ENCODE assay signal across 36 cellular contexts in the genomic region with DNA sequence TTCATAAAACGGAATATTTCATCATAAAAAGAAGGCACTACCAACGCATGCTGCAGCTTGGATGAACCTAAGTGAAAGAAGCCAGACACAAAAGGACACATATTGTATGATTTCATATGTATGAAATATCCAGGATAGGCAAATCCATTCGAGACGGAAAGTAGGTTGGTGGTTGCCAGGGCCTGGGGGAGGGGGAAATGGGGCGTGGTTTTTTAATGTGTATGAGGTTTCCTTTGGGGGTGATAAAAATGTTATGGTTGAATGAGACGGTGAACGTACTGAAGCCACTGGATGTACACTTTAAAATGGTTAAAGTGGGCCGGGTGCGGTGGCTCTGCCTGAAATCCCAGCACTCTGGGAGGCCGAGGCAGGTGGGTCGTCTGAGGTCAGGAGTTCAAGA. TPM values are rescaled to one million over a fixed set of nuclear protein-coding genes. Genes with fewer than 3 reads are reported as not detected.
A peak's percentile ranks its signal among the peaks of the same experiment; 100 is the strongest.
DNase-seq lines count a peak whose midpoint lies in the region; ATAC-seq, FAIRE-seq and TF ChIP-seq lines count a peak whose summit lies in the region.
"Had no signal": no experiment of that assay in that cellular context is flagged by ENCODE, and none has a peak within 500 bp of the region (broad histone marks: within the 10 kb centered on the region; RNA-seq: fewer than 3 reads in every experiment).

No MANE protein-coding gene starts in this region.

- TF ChIP-seq POLR2A in GM12878 (IDR thresholded peaks at IDR 0.05; ENCODE audit: low read depth, low read length), result no peak

- H3K4me3 ChIP-seq in GM12878, result no peak overlapping the region
- H3K4me3 ChIP-seq: adrenal gland, left ventricle myocardium inferior, SK-N-MC, transverse colon had no signal

- peak overlapping the region; percentile 0 for H3K4me3 Mint-ChIP-seq in T-helper 2 cell treated with Interferon-gamma antibody and Interleukin-4, amounts not matched to agents 5 μg/mL and 100 μg/mL, for 36 hours
- no peak overlapping the region for H3K4me3 Mint-ChIP-seq in stimulated activated naive B cell treated with anti-CD40 and anti-IgM and Interleukin-4, amounts not matched to agents 10 μg/mL and 1 μg/mL and 100 μg/mL, for 72 hours
- H3K4me3 Mint-ChIP-seq: activated CD4-positive, alpha-beta memory T cell treated with anti-CD3 and anti-CD28 coated beads, Interleukin-2, amount 10 ng/mL, durations not matched to agents 7 days and 5 days; activated T-cell treated with anti-CD3 and anti-CD28 coated beads, Interleukin-2, amount 50 U/mL, for 4 hours; dendritic cell treated with granulocyte-macrophage colony-stimulating factor and Interleukin-4, amounts not matched to agents 40 ng/mL and 50 ng/mL, for 4 days; H9; T-helper 1 cell treated with Interleukin-12 subunit alpha and Interleukin-12 subunit beta and Interleukin-4 antibody, amounts not matched to agents 30 μg/mL and 1 μg/mL, for 36 hours had no signal

- TF ChIP-seq EP300 in GM12878 (IDR thresholded peaks at IDR 0.05; ENCODE audit: borderline replicate concordance in 1 of 2, control insufficient read depth in 1 of 2, low read depth in 2 of 2, low read length in 2 of 2), result no peak

- no peak for FAIRE-seq in GM12878 (lab: Jason Lieb, UNC)

- CTCF ChIA-PET in GM12878 (lab: Yijun Ruan, JAX), result interaction anchor here (0.8 to 4.8 kb wide), 8 partner anchors 9 to 56 kb away, joined by 4 to 71 read pairs (median 10); partner anchors contain the start of gene GPR55

- ATAC-seq in GM12878 (peak; percentile 1; the same call in 1 of the 3 replicates), HG02981 (IDR thresholded peaks at IDR 0.05; ENCODE audit: unreplicated experiment) (no peak)
- no peak for ATAC-seq in stimulated activated naive B cell treated with anti-CD40 and anti-IgM and Interleukin-4, amounts not matched to agents 10 μg/mL and 1 μg/mL and 100 μg/mL, for 72 hours (replicated peaks)
- ATAC-seq: activated T-cell treated with anti-CD3 and anti-CD28 coated beads, Interleukin-2, amount 50 U/mL, for 4 hours; esophagus mucosa; PC-3; right cardiac atrium had no signal

- intact Hi-C loops in GM12878 (cut with micrococcal nuclease; ENCODE audit: unreplicated experiment), result loop anchor here (10.0 kb wide), 1 partner anchor 311 kb away; no protein-coding TSS in a partner anchor

- peaks cover 3% of the 10 kb centered on the region for H3K9me3 Mint-ChIP-seq in T-helper 2 cell treated with Interferon-gamma antibody and Interleukin-4, amounts not matched to agents 5 μg/mL and 100 μg/mL, for 36 hours
- no peaks in the 10 kb centered on the region for H3K9me3 Mint-ChIP-seq in stimulated activated naive B cell treated with anti-CD40 and anti-IgM and Interleukin-4, amounts not matched to agents 10 μg/mL and 1 μg/mL and 100 μg/mL, for 72 hours
- H3K9me3 Mint-ChIP-seq: activated CD4-positive, alpha-beta memory T cell treated with anti-CD3 and anti-CD28 coated beads, Interleukin-2, amount 10 ng/mL, durations not matched to agents 7 days and 5 days; dendritic cell treated with granulocyte-macrophage colony-stimulating factor and Interleukin-4, amounts not matched to agents 40 ng/mL and 50 ng/mL, for 4 days; T-helper 1 cell treated with Interleukin-12 subunit alpha and Interleukin-12 subunit beta and Interleukin-4 antibody, amounts not matched to agents 30 μg/mL and 1 μg/mL, for 36 hours had no signal

- H3K27ac ChIP-seq in GM12878 (ENCODE audit: control insufficient read depth, insufficient read depth), result peak overlapping the region; percentile 97
- H3K27ac ChIP-seq: 22Rv1, adrenal gland, left ventricle myocardium inferior, SK-N-MC, transverse colon had no signal

- H3K4me2 ChIP-seq in GM12878 (ENCODE audit: control insufficient read depth, insufficient read depth), result peak overlapping the region; percentile 73

- H2AFZ ChIP-seq in GM12878 (ENCODE audit: control insufficient read depth, low read depth, low read length), result no peak overlapping the region

- peaks cover 36% of the 10 kb centered on the region for H3K27me3 Mint-ChIP-seq in T-helper 2 cell treated with Interferon-gamma antibody and Interleukin-4, amounts not matched to agents 5 μg/mL and 100 μg/mL, for 36 hours (ENCODE audit: low read depth)
- peaks cover 7 to 14% of the 10 kb centered on the region in 2 donors for H3K27me3 Mint-ChIP-seq in stimulated activated naive B cell treated with anti-CD40 and anti-IgM and Interleukin-4, amounts not matched to agents 10 μg/mL and 1 μg/mL and 100 μg/mL, for 72 hours

- peak overlapping the region; percentile 76 for H3K9ac ChIP-seq in GM12878 (ENCODE audit: control insufficient read depth, insufficient read depth, low read length)
- H3K9ac ChIP-seq: KMS-11 had no signal

- no TSS peak for BruUV-seq in GM12878 (replicated peaks; lab: Mats Ljungman, UMichigan)

- TF ChIP-seq CTCF in GM12878 (IDR thresholded peaks at IDR 0.05 in 2 of 3, conservative IDR thresholded peaks at IDR 0.05 in 1 of 3; ENCODE audit: control insufficient read depth in 2 of 3, extremely low read depth in 1 of 3, insufficient read depth in 1 of 3, low read depth in 3 of 3, low read length in 3 of 3), result no peak

- in situ Hi-C loops in GM12878 (cut with MboI), result no loop called here
- in situ Hi-C loops in G401 (cut with HindIII; ENCODE audit: low sequenced_read_pairs), result no loop called here

- no peak for TF ChIP-seq RAD21 in GM12878 (IDR thresholded peaks at IDR 0.05; ENCODE audit: insufficient read depth, low read depth, low read length)

- no peaks in the 10 kb centered on the region for H3K9me3 ChIP-seq in GM12878 (replicated peaks; ENCODE audit: control insufficient read depth, insufficient read depth, low read length)
- H3K9me3 ChIP-seq: adrenal gland, left ventricle myocardium inferior, transverse colon had no signal

- SMC1A ChIA-PET in GM12878 (lab: Charles Lee; ENCODE audit: uncharacterized antibody, unreplicated experiment), result interaction anchor here (1.2 to 16.2 kb wide), 5 partner anchors 8 to 73 kb away, joined by 3 to 266 read pairs (median 45); partner anchors contain the start of gene GPR55

- H3K27ac Mint-ChIP-seq in T-helper 2 cell treated with Interferon-gamma antibody and Interleukin-4, amounts not matched to agents 5 μg/mL and 100 μg/mL, for 36 hours, result no peak overlapping the region
- H3K27ac Mint-ChIP-seq in stimulated activated naive B cell treated with anti-CD40 and anti-IgM and Interleukin-4, amounts not matched to agents 10 μg/mL and 1 μg/mL and 100 μg/mL, for 72 hours, result peak overlapping the region; percentile 3
- H3K27ac Mint-ChIP-seq: activated CD4-positive, alpha-beta memory T cell treated with anti-CD3 and anti-CD28 coated beads, Interleukin-2, amount 10 ng/mL, durations not matched to agents 7 days and 5 days; dendritic cell treated with granulocyte-macrophage colony-stimulating factor and Interleukin-4, amounts not matched to agents 40 ng/mL and 50 ng/mL, for 4 days; H9; T-helper 1 cell treated with Interleukin-12 subunit alpha and Interleukin-12 subunit beta and Interleukin-4 antibody, amounts not matched to agents 30 μg/mL and 1 μg/mL, for 36 hours had no signal

- H3K36me3 ChIP-seq in GM12878 (ENCODE audit: control insufficient read depth in 2 of 2, insufficient read depth in 2 of 2, low read length in 1 of 2), result no peaks in the 10 kb centered on the region
- H3K36me3 ChIP-seq: adrenal gland, left ventricle myocardium inferior, transverse colon had no signal

- H3K4me1 Mint-ChIP-seq in T-helper 2 cell treated with Interferon-gamma antibody and Interleukin-4, amounts not matched to agents 5 μg/mL and 100 μg/mL, for 36 hours (ENCODE audit: low read depth), result peaks cover 49% of the 10 kb centered on the region
- peaks cover 12 to 14% of the 10 kb centered on the region in 2 donors for H3K4me1 Mint-ChIP-seq in stimulated activated naive B cell treated with anti-CD40 and anti-IgM and Interleukin-4, amounts not matched to agents 10 μg/mL and 1 μg/mL and 100 μg/mL, for 72 hours

- no peaks in the 10 kb centered on the region for H3K27me3 ChIP-seq in GM12878 (replicated peaks in 1 of 2; ENCODE audit: control insufficient read depth in 2 of 2, insufficient read depth in 2 of 2, low read length in 1 of 2)
- H3K27me3 ChIP-seq: transverse colon had no signal

- WGBS in GM12878 (ENCODE audit: insufficient coverage, insufficient replicate concordance, low lambda C conversion rate, missing lambda C conversion rate), result 19% methylated on average over 11 of the region's 11 CpGs

- peaks cover 5% of the 10 kb centered on the region for H3K79me2 ChIP-seq in GM12878 (ENCODE audit: control insufficient read depth, insufficient read depth, low read length)

- POLR2A ChIA-PET in GM12878 (lab: Charles Lee), result interaction anchor here (3.7 to 10.4 kb wide), 3 partner anchors 9 to 50 kb away, joined by 32 to 192 read pairs (median 60); partner anchors contain the start of gene GPR55

- no peaks in the 10 kb centered on the region for H4K20me1 ChIP-seq in GM12878 (ENCODE audit: control insufficient read depth, insufficient read depth)

- no peaks in the 10 kb centered on the region for H3K36me3 Mint-ChIP-seq in T-helper 2 cell treated with Interferon-gamma antibody and Interleukin-4, amounts not matched to agents 5 μg/mL and 100 μg/mL, for 36 hours (ENCODE audit: low read depth)
- no peaks in the 10 kb centered on the region for H3K36me3 Mint-ChIP-seq in stimulated activated naive B cell treated with anti-CD40 and anti-IgM and Interleukin-4, amounts not matched to agents 10 μg/mL and 1 μg/mL and 100 μg/mL, for 72 hours

- no peak for DNase-seq in T-helper 2 cell treated with Interferon-gamma antibody and Interleukin-4, amounts not matched to agents 5 μg/mL and 100 μg/mL, for 36 hours (ENCODE audit: low spot score)
- DNase-seq in T-helper 2 cell (no peak), NCI-H526 treated with DMSO at 0.1 percent for 48 hours (lab: John Stamatoyannopoulos, UW) (peak; percentile 8), GM12878 (ENCODE audit: low read depth, low spot score) (no peak), G401 (ENCODE audit: low spot score) (no peak), NCI-H128 (lab: John Stamatoyannopoulos, UW; ENCODE audit: unreplicated experiment) (no peak)
- no peak for DNase-seq in stimulated activated naive B cell treated with anti-CD40 and anti-IgM and Interleukin-4, amounts not matched to agents 10 μg/mL and 1 μg/mL and 100 μg/mL, for 72 hours
- DNase-seq: activated CD4-positive, alpha-beta memory T cell treated with anti-CD3 and anti-CD28 coated beads, Interleukin-2, amount 10 ng/mL, durations not matched to agents 7 days and 5 days; activated CD4-positive, CD25-positive, alpha-beta regulatory T cell treated with anti-CD3 and anti-CD28 coated beads, Interleukin-2, amount 50 U/mL, for 72 hours; activated gamma-delta T cell treated with Interleukin-2 at 50 U/mL for 16 hours; activated T-cell treated with anti-CD3 and anti-CD28 coated beads, Interleukin-2, amount 50 U/mL, for 4 hours; central memory CD4-positive, alpha-beta T cell; H9; head of caudate nucleus; islet precursor cell; left ventricle myocardium inferior; mesendoderm; MM.1S; NCI-H1417 treated with DMSO at 0.1 percent for 48 hours; NCI-H2029 treated with DMSO at 0.1 percent for 48 hours; NCI-H2227 treated with DMSO at 0.1 percent for 48 hours; NCI-H69; PC-3; posterior cingulate gyrus; right cardiac atrium; stimulated activated CD4-positive, alpha-beta T cell treated with anti-CD3 and anti-CD28 coated beads, Interleukin-2, amount 100 ng/mL, for 24 hours; transverse colon had no signal

- H3K4me1 ChIP-seq in GM12878 (ENCODE audit: control insufficient read depth, insufficient read depth, low read length), result peaks cover 78% of the 10 kb centered on the region
- H3K4me1 ChIP-seq: adrenal gland, left ventricle myocardium inferior, transverse colon had no signal

- RAD21 ChIA-PET in GM12878 (lab: Charles Lee; ENCODE audit: unreplicated experiment), result interaction anchor here (1.8 to 6.1 kb wide), 5 partner anchors 9 to 52 kb away, joined by 9 to 114 read pairs (median 18); no protein-coding TSS in a partner anchor

RNA-seq across cellular contexts. Expression of gene SPATA3, which starts 20.0 kb away (rescaled TPM):
- 0.71 TPM in 1 of 2 replicates, not detected in the other for total RNA-seq in GM12878 (2013; cell fraction: nucleolus; rRNA removed)
- not detected in 2 replicates for total RNA-seq in GM12878 (2014; rRNA removed)
- total RNA-seq in GM12878 (2014; rRNA removed; fragmentation: Illumina TruSeq; extraction: Trizol), result not detected in 2 replicates
- 0.19 TPM in 1 of 2 replicates, not detected in the other for total RNA-seq in GM12878 (2021)
- not detected for polyA plus RNA-seq in GM12878 (2011; ENCODE audit: low read depth)
- not detected in 2 replicates for polyA plus RNA-seq in GM12878 (2011; rRNA removed)
- polyA plus RNA-seq in GM12878 (2011; cell fraction: cytosol; rRNA removed), result not detected in 2 replicates
- not detected in 2 replicates for polyA plus RNA-seq in GM12878 (2011; cell fraction: nucleus; rRNA removed)
- not detected in 2 replicates for polyA plus RNA-seq in GM12878 (2012)
- not detected in 2 replicates for polyA plus RNA-seq in GM12878 (2014; fragmentation: Illumina TruSeq; extraction: Trizol)
- not detected for polyA plus RNA-seq in GM12878 (2014; fragmentation: Nextera tagmentation; extraction: Ambion mirVana)
- 0.22 TPM in 1 of 2 replicates, not detected in the other for polyA plus RNA-seq in GM12878 (2014; rRNA removed)
- not detected for polyA plus RNA-seq in GM12878 (2016; fragmentation: Nextera tagmentation; extraction: Ambion mirVana)
- polyA minus RNA-seq in GM12878 (2011; rRNA and poly(A)+ RNA removed), result not detected in 2 replicates
- polyA minus RNA-seq in GM12878 (2011; cell fraction: cytosol; rRNA and poly(A)+ RNA removed), result not detected in 2 replicates
- polyA minus RNA-seq in GM12878 (2011; cell fraction: nucleus; rRNA and poly(A)+ RNA removed), result not detected in 2 replicates
- total RNA-seq in G401 (2014; rRNA removed; shearing (Covaris generic)), result not detected in 2 replicates
- total RNA-seq: activated T-cell treated with anti-CD3 and anti-CD28 coated beads, Interleukin-2, amount 50 U/mL, for 4 hours; adrenal gland; esophagus mucosa; fibroblast of villous mesenchyme; H9; left ventricle myocardium inferior; PC-3; right cardiac atrium; transverse colon had no signal
- polyA plus RNA-seq: adrenal gland, right cardiac atrium had no signal

RNA-seq across cellular contexts. Expression of gene GPR55, which starts 50.9 kb away (rescaled TPM):
- total RNA-seq in GM12878 (2013; cell fraction: nucleolus; rRNA removed), result 20.6 and 24.6 TPM in 2 replicates
- total RNA-seq in GM12878 (2014; rRNA removed), result 11.2 and 12.3 TPM in 2 replicates
- 18.1 and 19.2 TPM in 2 replicates for total RNA-seq in GM12878 (2014; rRNA removed; fragmentation: Illumina TruSeq; extraction: Trizol)
- total RNA-seq in GM12878 (2021), result 26.8 and 30.1 TPM in 2 replicates
- 12.4 TPM for polyA plus RNA-seq in GM12878 (2011; ENCODE audit: low read depth)
- 16.5 and 26.9 TPM in 2 replicates for polyA plus RNA-seq in GM12878 (2011; rRNA removed)
- 26.5 and 38.7 TPM in 2 replicates for polyA plus RNA-seq in GM12878 (2011; cell fraction: cytosol; rRNA removed)
- 39.0 and 48.7 TPM in 2 replicates for polyA plus RNA-seq in GM12878 (2011; cell fraction: nucleus; rRNA removed)
- polyA plus RNA-seq in GM12878 (2012), result 17.2 and 17.7 TPM in 2 replicates
- 20.4 and 24.4 TPM in 2 replicates for polyA plus RNA-seq in GM12878 (2014; fragmentation: Illumina TruSeq; extraction: Trizol)
- polyA plus RNA-seq in GM12878 (2014; fragmentation: Nextera tagmentation; extraction: Ambion mirVana), result 1 to 10 TPM; 2.1 to 5.5 TPM
- polyA plus RNA-seq in GM12878 (2014; rRNA removed), result 23.4 and 23.5 TPM in 2 replicates
- polyA plus RNA-seq in GM12878 (2016; fragmentation: Nextera tagmentation; extraction: Ambion mirVana), result 10 to 100 TPM; 12.6 to 13.2 TPM
- 60.8 and 66.5 TPM in 2 replicates for polyA minus RNA-seq in GM12878 (2011; rRNA and poly(A)+ RNA removed)
- polyA minus RNA-seq in GM12878 (2011; cell fraction: cytosol; rRNA and poly(A)+ RNA removed), result 6.0 and 6.2 TPM in 2 replicates
- 10.9 and 19.2 TPM in 2 replicates for polyA minus RNA-seq in GM12878 (2011; cell fraction: nucleus; rRNA and poly(A)+ RNA removed)
- not detected in 2 replicates for total RNA-seq in G401 (2014; rRNA removed; shearing (Covaris generic))
- total RNA-seq: fibroblast of villous mesenchyme, H9, left ventricle myocardium inferior had no signal
- polyA plus RNA-seq: right cardiac atrium had no signal

Comparison
In these comparisons a context has a peak if more than half of its experiments do, and no peak if none do; other contexts are left out.
1. RNA of gene GPR55, which starts 50.9 kb away (total RNA-seq): 11.2 to 30.1 TPM in GM12878; not detected in G401; every median in the first group is over 10 times any median in the second.